Comparison of ENCODE assay signal across 10 cellular contexts in the genomic region with DNA sequence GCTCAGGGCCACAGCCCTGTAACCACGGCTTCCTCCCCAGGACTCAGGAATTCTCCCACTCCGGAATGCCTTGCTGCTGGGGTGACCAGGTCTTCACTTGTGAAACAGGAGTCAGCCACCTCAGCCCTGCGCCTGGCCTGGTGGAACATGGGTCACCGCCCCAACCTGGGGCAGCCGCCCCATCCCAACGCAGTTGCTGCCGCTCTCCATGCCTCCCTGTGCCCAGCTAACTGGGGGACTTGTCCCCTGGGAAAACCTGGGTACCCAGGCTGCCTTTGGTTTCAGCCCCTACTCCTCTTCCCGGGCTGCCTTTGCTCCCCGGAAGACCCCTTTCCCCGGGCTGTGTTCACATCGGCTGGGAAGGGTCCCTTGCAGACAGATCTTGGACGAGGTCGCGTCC. TPM values are rescaled to one million over a fixed set of nuclear protein-coding genes. Genes with fewer than 3 reads are reported as not detected.
DNase-seq lines count a peak whose midpoint lies in the region; ATAC-seq, FAIRE-seq and TF ChIP-seq lines count a peak whose summit lies in the region.
"Not testable (repeated sequence)": the region's sequence is repeated elsewhere in the genome, so short reads cannot be mapped to it uniquely, and the experiment has no call there.
"Had no signal": no experiment of that assay in that cellular context is flagged by ENCODE, and none has a peak within 500 bp of the region (broad histone marks: within the 10 kb centered on the region; RNA-seq: fewer than 3 reads in every experiment).

No MANE protein-coding gene starts in this region.

- not testable (repeated sequence) for H4K20me1 ChIP-seq in PC-3 (ENCODE audit: low read length); astrocyte (ENCODE audit: insufficient read depth, low read length); hepatocyte (ENCODE audit: insufficient read depth, poor library complexity, severe bottlenecking)

- H3K36me3 ChIP-seq in PC-3 (ENCODE audit: low read depth, low read length); astrocyte (ENCODE audit: insufficient read depth, low read length); hepatocyte (replicated peaks; ENCODE audit: insufficient read depth, low read depth); mucosa of descending colon (ENCODE audit: low read depth): not testable (repeated sequence)

- POLR2A ChIA-PET in PC-3 (lab: Charles Lee; ENCODE audit: unreplicated experiment): not testable (repeated sequence)

- 80% methylated on average over 5 of the region's 14 CpGs for WGBS in hepatocyte (ENCODE audit: low lambda C conversion rate, missing lambda C conversion rate)

- TF ChIP-seq CTCF in PC-3 (conservative IDR thresholded peaks at IDR 0.05; ENCODE audit: low read depth, low read length); astrocyte (IDR thresholded peaks at IDR 0.05; ENCODE audit: insufficient read depth, low read depth, low read length); epithelial cell of esophagus (IDR thresholded peaks at IDR 0.05; ENCODE audit: insufficient read depth, low read depth, low read length, missing control alignments); hepatocyte (IDR thresholded peaks at IDR 0.05; ENCODE audit: poor library complexity); mucosa of descending colon (IDR thresholded peaks at IDR 0.05): not testable (repeated sequence)

- H3K4me3 ChIP-seq in PC-3 (ENCODE audit: low read length); astrocyte (ENCODE audit: insufficient read depth, low read depth, low read length); hepatocyte; mucosa of descending colon; skin epidermis: not testable (repeated sequence)
- peak overlapping the region; percentile 29 for H3K4me3 ChIP-seq in epithelial cell of esophagus (ENCODE audit: low read length)

- H3K4me1 Mint-ChIP-seq in astrocyte (ENCODE audit: low read depth, unreplicated experiment): not testable (repeated sequence)

- not testable (repeated sequence) for H3K9me3 ChIP-seq in PC-3 (ENCODE audit: low read length); astrocyte (ENCODE audit: insufficient read depth, low read depth, low read length); hepatocyte (ENCODE audit: low read depth); mucosa of descending colon

- peak; percentile 0 for DNase-seq in DMS 273 (lab: John Stamatoyannopoulos, UW; ENCODE audit: unreplicated experiment)
- not testable (repeated sequence) for DNase-seq in PC-3; epithelial cell of esophagus (ENCODE audit: low read depth)
- DNase-seq in astrocyte (ENCODE audit: low read depth): peak; percentile 7
- peak; percentile 1 for DNase-seq in hepatocyte (ENCODE audit: low spot score)
- peak in 1 of 3 donors; percentile 36 for DNase-seq in mucosa of descending colon

- not testable (repeated sequence) for H3K9me2 ChIP-seq in PC-3 (replicated peaks; ENCODE audit: low read length); hepatocyte (replicated peaks; ENCODE audit: insufficient read depth)

- not testable (repeated sequence) for FAIRE-seq in astrocyte (lab: Jason Lieb, UNC)

- intact Hi-C loops in PC-3 (cut with micrococcal nuclease); mucosa of descending colon (cut with DNase I, micrococcal nuclease): not testable (repeated sequence)

- not testable (repeated sequence) for H3K9ac ChIP-seq in PC-3 (ENCODE audit: low read length)
- peak overlapping the region; percentile 75 for H3K9ac ChIP-seq in astrocyte (ENCODE audit: low read length)

- not testable (repeated sequence) for BruUV-seq in PC-3 (replicated peaks; lab: Mats Ljungman, UMichigan)

- H3K36me3 Mint-ChIP-seq in astrocyte (ENCODE audit: low read depth, unreplicated experiment): not testable (repeated sequence)

- CTCF ChIA-PET in PC-3 (lab: Charles Lee): not testable (repeated sequence)

- not testable (repeated sequence) for H3K9me3 Mint-ChIP-seq in astrocyte (ENCODE audit: unreplicated experiment)

- peak overlapping the region; percentile 91 for H3K27ac Mint-ChIP-seq in astrocyte (ENCODE audit: unreplicated experiment)

- not testable (repeated sequence) for H3K27ac ChIP-seq in PC-3 (ENCODE audit: low read length)
- H3K27ac ChIP-seq in astrocyte (ENCODE audit: low read depth, low read length) (peak overlapping the region; percentile 89), hepatocyte (peak overlapping the region; percentile 96), skin epidermis (peak overlapping the region in 11 of 21 experiments; percentile 35 to 79 (median 69))

- not testable (repeated sequence) for H3K27me3 ChIP-seq in PC-3 (ENCODE audit: low read length); astrocyte (ENCODE audit: insufficient read depth, low read length); hepatocyte

- H3K4me1 ChIP-seq in PC-3 (ENCODE audit: insufficient read depth, low read length); astrocyte (ENCODE audit: insufficient read depth, low read length); hepatocyte (ENCODE audit: insufficient read depth); mucosa of descending colon (ENCODE audit: low read depth): not testable (repeated sequence)

- not testable (repeated sequence) for H3F3A ChIP-seq in PC-3 (ENCODE audit: low read length, unreplicated experiment)

- H3K4me3 Mint-ChIP-seq in astrocyte (ENCODE audit: unreplicated experiment): not testable (repeated sequence)

- H2AFZ ChIP-seq in PC-3 (ENCODE audit: low read length); astrocyte (ENCODE audit: low read depth, low read length); hepatocyte: not testable (repeated sequence)

- H3K79me2 ChIP-seq in PC-3 (ENCODE audit: low read length); astrocyte (ENCODE audit: insufficient read depth, low read length); hepatocyte: not testable (repeated sequence)

- 0 out of 2 replicates have a peak, but pooled peaks have one; percentile 7 for ATAC-seq in PC-3
- ATAC-seq in mucosa of descending colon: peak; percentile 8

- H3K4me2 ChIP-seq in PC-3 (ENCODE audit: low read length): not testable (repeated sequence)
- H3K4me2 ChIP-seq in astrocyte (ENCODE audit: low read length): peak overlapping the region; percentile 46
- peak overlapping the region; percentile 70 for H3K4me2 ChIP-seq in hepatocyte

- not testable (repeated sequence) for H3K27me3 Mint-ChIP-seq in astrocyte (ENCODE audit: low read depth, unreplicated experiment)

RNA-seq across cellular contexts. Expression of gene ANXA8L1, which starts 22.2 kb away (rescaled TPM):
- total RNA-seq in PC-3 (2014; rRNA removed) (not detected in 2 replicates), astrocyte (0.59 and 1.5 TPM in 2 replicates), hepatocyte (38.0 and 54.0 TPM in 2 replicates), mucosa of descending colon (not detected)
- 70.7 and 110 TPM in 2 replicates for polyA plus RNA-seq in hepatocyte
- total RNA-seq: activated B cell treated with CpG ODN at 0.5 μM for 24 hours; CD8-positive, alpha-beta T cell; naive thymus-derived CD8-positive, alpha-beta T cell had no signal
- polyA plus RNA-seq: naive thymus-derived CD8-positive, alpha-beta T cell had no signal

Comparison
In these comparisons a context has a peak if more than half of its experiments do, and no peak if none do; other contexts are left out.
1. RNA of gene ANXA8L1, which starts 22.2 kb away (total RNA-seq): 38.0 to 54.0 TPM in hepatocyte; 0.59 to 1.5 TPM in astrocyte, not detected in PC-3 and not detected in mucosa of descending colon; every median in the first group is over 10 times any median in the second.